Comparison of ENCODE assay signal across 1 cellular context in genomic region chr5:173944512-173944911, GRCh38.
TF ChIP-seq lines count a peak whose summit lies in the region.

No MANE protein-coding gene starts in this region.

TF ChIP-seq in H1, 55 proteins besides CTCF, POLR2A, EP300 and RAD21:
- TF ChIP-seq ZNF274 (IDR thresholded peaks at IDR 0.05; ENCODE audit: borderline replicate concordance, extremely low read depth, low read length) (no peak), ASH2L (IDR thresholded peaks at IDR 0.05; ENCODE audit: low read length) (no peak), KDM1A (IDR thresholded peaks at IDR 0.05; ENCODE audit: borderline replicate concordance, low read length) (no peak), JUND (IDR thresholded peaks at IDR 0.05; ENCODE audit: low read length) (no peak), GABPA (IDR thresholded peaks at IDR 0.05; ENCODE audit: borderline replicate concordance, insufficient read depth, low read length) (no peak), ATF3 (IDR thresholded peaks at IDR 0.05; ENCODE audit: insufficient read depth, low read depth, low read length) (no peak), SIRT6 (IDR thresholded peaks at IDR 0.05; ENCODE audit: low read length) (no peak), SIN3A (conservative IDR thresholded peaks at IDR 0.05 in 1 of 2, IDR thresholded peaks at IDR 0.05 in 1 of 2; ENCODE audit: low read depth in 1 of 2, low read length in 2 of 2) (no peak), SIX5 (IDR thresholded peaks at IDR 0.05; ENCODE audit: low read depth, low read length) (no peak), CTBP2 (IDR thresholded peaks at IDR 0.05; ENCODE audit: borderline replicate concordance, insufficient read depth, insufficient read length, low read length) (no peak)
